Comparison of ENCODE assay signal across 1 cellular context in genomic region chr10:111179514-111179913, GRCh38.
TF ChIP-seq lines count a peak whose summit lies in the region.

No MANE protein-coding gene starts in this region.

TF ChIP-seq in SK-N-SH, 30 proteins besides CTCF, POLR2A, EP300 and RAD21:
- no peak for TF ChIP-seq PBX3 (IDR thresholded peaks at IDR 0.05)
- no peak for TF ChIP-seq USF1 (IDR thresholded peaks at IDR 0.05; ENCODE audit: borderline replicate concordance, low read depth)
- TF ChIP-seq POLR2AphosphoS5 (IDR thresholded peaks at IDR 0.05; ENCODE audit: low read depth, low read length) = no peak
- TF ChIP-seq MAX (IDR thresholded peaks at IDR 0.05; ENCODE audit: low read depth) = no peak
- no peak for TF ChIP-seq SIN3A (IDR thresholded peaks at IDR 0.05; ENCODE audit: borderline replicate concordance, low read depth, low read length)
- peak; percentile 71; the same call in 1 of the 2 replicates for TF ChIP-seq RCOR1 (IDR thresholded peaks at IDR 0.05; ENCODE audit: low read length)
- no peak for TF ChIP-seq USF2 (IDR thresholded peaks at IDR 0.05; ENCODE audit: borderline replicate concordance, low read depth, low read length)
- no peak for TF ChIP-seq RFX5 (IDR thresholded peaks at IDR 0.05; ENCODE audit: low read length)
- TF ChIP-seq FOSL2 (IDR thresholded peaks at IDR 0.05; ENCODE audit: borderline replicate concordance, low read depth) = no peak
- TF ChIP-seq GATA2 (CRISPR knock-in tag; IDR thresholded peaks at IDR 0.05) = peak; percentile 74
- TF ChIP-seq ELF1 (IDR thresholded peaks at IDR 0.05) = no peak
